Comparison of ENCODE assay signal across 21 cellular contexts in the genomic region with DNA sequence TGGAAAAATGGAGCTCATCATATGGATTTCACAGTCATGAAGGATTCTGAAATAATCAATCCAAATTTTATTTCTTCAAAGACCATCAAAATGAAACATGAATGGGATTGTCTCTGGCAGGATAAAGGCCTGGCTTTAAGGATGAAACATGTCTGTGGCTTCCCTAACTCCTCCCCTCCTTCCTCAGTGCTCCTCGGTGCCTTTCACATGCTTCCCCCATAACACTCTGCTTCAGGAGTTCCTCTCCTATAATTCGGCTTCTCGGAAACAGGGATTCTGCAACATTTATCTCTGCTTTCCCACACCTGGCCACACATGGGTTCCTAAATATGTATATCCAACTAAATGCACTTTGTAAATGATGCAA.
A peak's percentile ranks its signal among the peaks of the same experiment; 100 is the strongest.
DNase-seq lines count a peak whose midpoint lies in the region; ATAC-seq and TF ChIP-seq lines count a peak whose summit lies in the region.
"Had no signal": no experiment of that assay in that cellular context is flagged by ENCODE, and none has a peak within 500 bp of the region (broad histone marks: within the 10 kb centered on the region; RNA-seq: fewer than 3 reads in every experiment).

No MANE protein-coding gene starts in this region.

- H3K79me2 ChIP-seq in neural progenitor cell (ENCODE audit: low read depth): no peaks in the 10 kb centered on the region

- peak overlapping the region; percentile 49 for H3K4me3 Mint-ChIP-seq in neural progenitor cell
- H3K4me3 Mint-ChIP-seq: activated CD4-positive, alpha-beta memory T cell treated with anti-CD3 and anti-CD28 coated beads, Interleukin-2, amount 10 ng/mL, durations not matched to agents 7 days and 5 days; activated naive CD4-positive, alpha-beta T cell treated with anti-CD3 and anti-CD28 coated beads for 36 hours; stimulated activated effector memory CD8-positive, alpha-beta T cell treated with anti-CD3 and anti-CD28 coated beads, Interleukin-12 subunit alpha, Interleukin-12 subunit beta, amount 100 ng/mL, for 72 hours had no signal

- peak overlapping the region; percentile 18; the same call in 1 of the 2 replicates for H3K27ac ChIP-seq in BLaER1
- peak overlapping the region; percentile 78 for H3K27ac ChIP-seq in HL-60 (replicated peaks)
- H3K27ac ChIP-seq in foreskin keratinocyte: no peak overlapping the region
- H3K27ac ChIP-seq in neural progenitor cell: no peak overlapping the region
- H3K27ac ChIP-seq in dorsolateral prefrontal cortex: no peak overlapping the region
- H3K27ac ChIP-seq: brain microvascular endothelial cell, KMS-11, sigmoid colon, uterus had no signal

- H4K20me1 ChIP-seq in BLaER1 (no peaks in the 10 kb centered on the region), neural progenitor cell (ENCODE audit: low read depth) (no peaks in the 10 kb centered on the region)

- H3K36me3 ChIP-seq in BLaER1 (no peaks in the 10 kb centered on the region), neural progenitor cell (no peaks in the 10 kb centered on the region)
- H3K36me3 ChIP-seq: BE2C, brain microvascular endothelial cell, gastroesophageal sphincter, sigmoid colon, uterus had no signal

- H3K4me3 ChIP-seq in BLaER1 (no peak overlapping the region), HL-60 (replicated peaks; ENCODE audit: insufficient read depth, low read length) (no peak overlapping the region), neural progenitor cell (no peak overlapping the region), dorsolateral prefrontal cortex (no peak overlapping the region)
- H3K4me3 ChIP-seq: gastroesophageal sphincter, sigmoid colon, uterus had no signal

- TF ChIP-seq CTCF in HL-60 (IDR thresholded peaks at IDR 0.05; ENCODE audit: insufficient read depth, low read length) (no peak), foreskin keratinocyte (conservative IDR thresholded peaks at IDR 0.05) (no peak), neural progenitor cell (IDR thresholded peaks at IDR 0.05) (no peak), dorsolateral prefrontal cortex (IDR thresholded peaks at IDR 0.05 in 54 of 56, conservative IDR thresholded peaks at IDR 0.05 in 2 of 56; ENCODE audit: low read depth in 1 of 56, partially characterized antibody in 56 of 56) (no peak)

- H3K27me3 Mint-ChIP-seq in neural progenitor cell (ENCODE audit: insufficient read depth, low read depth): peaks cover 15% of the 10 kb centered on the region
- H3K27me3 Mint-ChIP-seq: activated CD4-positive, alpha-beta memory T cell treated with anti-CD3 and anti-CD28 coated beads, Interleukin-2, amount 10 ng/mL, durations not matched to agents 7 days and 5 days had no signal

- peaks cover 25% of the 10 kb centered on the region for H3K4me1 Mint-ChIP-seq in neural progenitor cell
- H3K4me1 Mint-ChIP-seq: activated CD4-positive, alpha-beta memory T cell treated with anti-CD3 and anti-CD28 coated beads, Interleukin-2, amount 10 ng/mL, durations not matched to agents 7 days and 5 days; stimulated activated effector memory CD8-positive, alpha-beta T cell treated with anti-CD3 and anti-CD28 coated beads, Interleukin-12 subunit alpha, Interleukin-12 subunit beta, amount 100 ng/mL, for 72 hours had no signal

- peak overlapping the region; percentile 47; the same call in 1 of the 2 replicates for H3K4me2 ChIP-seq in BLaER1
- H3K4me2 ChIP-seq in neural progenitor cell: peak overlapping the region; percentile 3
- H3K4me2 ChIP-seq: KMS-11 had no signal

- H3F3A ChIP-seq in neural progenitor cell (ENCODE audit: low read depth): peaks cover 33% of the 10 kb centered on the region

- no peaks in the 10 kb centered on the region for H3K9me3 ChIP-seq in BLaER1
- H3K9me3 ChIP-seq in neural progenitor cell (ENCODE audit: low read depth): no peaks in the 10 kb centered on the region
- H3K9me3 ChIP-seq: BE2C, gastroesophageal sphincter, sigmoid colon, uterus had no signal

- ATAC-seq in foreskin keratinocyte: peak; percentile 12
- ATAC-seq: PC-3; stimulated activated effector memory CD8-positive, alpha-beta T cell treated with anti-CD3 and anti-CD28 coated beads, Interleukin-12 subunit alpha, Interleukin-12 subunit beta, amount 100 ng/mL, for 72 hours had no signal

- no peak overlapping the region for H2AFZ ChIP-seq in neural progenitor cell (replicated peaks)

- H3K9me3 Mint-ChIP-seq in neural progenitor cell: no peaks in the 10 kb centered on the region
- H3K9me3 Mint-ChIP-seq: activated naive CD4-positive, alpha-beta T cell treated with anti-CD3 and anti-CD28 coated beads for 36 hours had no signal

- peaks cover 2% of the 10 kb centered on the region for H3K36me3 Mint-ChIP-seq in neural progenitor cell
- H3K36me3 Mint-ChIP-seq: stimulated activated effector memory CD8-positive, alpha-beta T cell treated with anti-CD3 and anti-CD28 coated beads, Interleukin-12 subunit alpha, Interleukin-12 subunit beta, amount 100 ng/mL, for 72 hours had no signal

- DNase-seq in HL-60 (ENCODE audit: low read depth in 1 of 2, low spot score in 1 of 2): no peak
- no peak for DNase-seq in foreskin keratinocyte
- DNase-seq in neural progenitor cell (ENCODE audit: low spot score): no peak
- no peak for DNase-seq in dorsolateral prefrontal cortex
- DNase-seq in NCI-H446 treated with DMSO at 0.1 percent for 48 hours (lab: John Stamatoyannopoulos, UW): no peak
- DNase-seq in NCI-H2196 (lab: John Stamatoyannopoulos, UW; ENCODE audit: unreplicated experiment): no peak
- no peak for DNase-seq in medulla oblongata (ENCODE audit: extremely low spot score)
- DNase-seq: activated CD4-positive, alpha-beta memory T cell treated with anti-CD3 and anti-CD28 coated beads, Interleukin-2, amount 10 ng/mL, durations not matched to agents 7 days and 5 days; activated CD4-positive, alpha-beta T cell treated with anti-CD3 and anti-CD28 coated beads for 1 hour; activated CD8-positive, alpha-beta memory T cell treated with anti-CD3 and anti-CD28 coated beads, Interleukin-2, amount 50 U/mL, for 4 hours; activated naive CD4-positive, alpha-beta T cell treated with anti-CD3 and anti-CD28 coated beads for 36 hours; MM.1S had no signal

- peak overlapping the region; percentile 49 for H3K27ac Mint-ChIP-seq in neural progenitor cell
- H3K27ac Mint-ChIP-seq: activated CD4-positive, alpha-beta memory T cell treated with anti-CD3 and anti-CD28 coated beads, Interleukin-2, amount 10 ng/mL, durations not matched to agents 7 days and 5 days; activated naive CD4-positive, alpha-beta T cell treated with anti-CD3 and anti-CD28 coated beads for 36 hours; stimulated activated effector memory CD8-positive, alpha-beta T cell treated with anti-CD3 and anti-CD28 coated beads, Interleukin-12 subunit alpha, Interleukin-12 subunit beta, amount 100 ng/mL, for 72 hours had no signal

- intact Hi-C loops in dorsolateral prefrontal cortex (cut with DNase I): no loop called here

- H3K9ac ChIP-seq in BLaER1 (no peak overlapping the region), neural progenitor cell (no peak overlapping the region)
- H3K9ac ChIP-seq: KMS-11 had no signal

- peaks cover 16% of the 10 kb centered on the region for H3K4me1 ChIP-seq in BLaER1
- H3K4me1 ChIP-seq in foreskin keratinocyte: no peaks in the 10 kb centered on the region
- peaks cover 41% of the 10 kb centered on the region for H3K4me1 ChIP-seq in neural progenitor cell
- H3K4me1 ChIP-seq: BE2C, gastroesophageal sphincter, sigmoid colon, uterus had no signal

- no peaks in the 10 kb centered on the region for H3K27me3 ChIP-seq in BLaER1
- H3K27me3 ChIP-seq in HL-60 (ENCODE audit: insufficient read depth, poor library complexity, severe bottlenecking): no peaks in the 10 kb centered on the region
- no peaks in the 10 kb centered on the region for H3K27me3 ChIP-seq in foreskin keratinocyte
- H3K27me3 ChIP-seq in neural progenitor cell: no peaks in the 10 kb centered on the region
- peaks cover 0 to 3% (median 0%) of the 10 kb centered on the region in 45 donors for H3K27me3 ChIP-seq in dorsolateral prefrontal cortex
- H3K27me3 ChIP-seq: BE2C, brain microvascular endothelial cell, gastroesophageal sphincter, sigmoid colon, uterus had no signal

Comparison
In these comparisons a context has a peak if more than half of its experiments do, and no peak if none do; other contexts are left out.
1. H3K27ac ChIP-seq: peak in BLaER1 (single experiment) and HL-60 (single experiment); none in foreskin keratinocyte (single experiment), neural progenitor cell (single experiment) and dorsolateral prefrontal cortex (0 of 59).